In genomic region chr2:3319134-3319533, GRCh38 we compare ENCODE assay signal across 23 cellular contexts. TPM values are rescaled to one million over a fixed set of nuclear protein-coding genes. Genes with fewer than 3 reads are reported as not detected.
A peak's percentile ranks its signal among the peaks of the same experiment; 100 is the strongest.
DNase-seq lines count a peak whose midpoint lies in the region; ATAC-seq, FAIRE-seq and TF ChIP-seq lines count a peak whose summit lies in the region.
"Had no signal": no experiment of that assay in that cellular context is flagged by ENCODE, and none has a peak within 500 bp of the region (broad histone marks: within the 10 kb centered on the region; RNA-seq: fewer than 3 reads in every experiment).

No MANE protein-coding gene starts in this region.

- intact Hi-C loops in kidney (cut with DNase I) = no loop called here
- intact Hi-C loops in sciatic nerve (cut with DNase I) = no loop called here

- no peak for FAIRE-seq in kidney (lab: Jason Lieb, UNC)
- FAIRE-seq: A204.1, G401.6, GM12892, GM19239, H1 had no signal

- ATAC-seq in sciatic nerve (no peak), HG03039 (IDR thresholded peaks at IDR 0.05; ENCODE audit: unreplicated experiment) (no peak)
- ATAC-seq: CD8-positive, alpha-beta T cell had no signal

- H3K27ac ChIP-seq in kidney (ENCODE audit: low read depth in 2 of 2, low read length in 2 of 2) = no peak overlapping the region
- H3K27ac ChIP-seq: 22Rv1, BLaER1, C4-2B, GM23248 had no signal

- no peaks in the 10 kb centered on the region for H3K9me3 ChIP-seq in kidney (ENCODE audit: control insufficient read depth in 1 of 2, low read length in 2 of 2)
- H3K9me3 ChIP-seq: BLaER1, Caco-2 had no signal

- peaks cover 0 to 3% of the 10 kb centered on the region in 2 donors for H3K36me3 ChIP-seq in kidney (ENCODE audit: control insufficient read depth in 1 of 2, insufficient read depth in 2 of 2, low read length in 2 of 2)

- no peak overlapping the region for H3K4me3 ChIP-seq in kidney (ENCODE audit: low read length in 2 of 2)
- H3K4me3 ChIP-seq: BLaER1, GM23248 had no signal

- TF ChIP-seq CTCF in kidney (IDR thresholded peaks at IDR 0.05; ENCODE audit: borderline replicate concordance, extremely low read depth, insufficient read depth) = no peak

- peak; percentile 10 for DNase-seq in activated effector memory CD4-positive, alpha-beta T cell treated with anti-CD3 and anti-CD28 coated beads, Interleukin-2, amount 50 U/mL, for 16 hours
- no peak for DNase-seq in activated effector memory CD4-positive, alpha-beta T cell treated with Interleukin-2 at 50 U/mL for 16 hours
- DNase-seq in kidney (peak; percentile 37), sciatic nerve (ENCODE audit: low spot score) (peak; percentile 26), cerebellum (ENCODE audit: low spot score) (no peak), NCI-H1105 (lab: John Stamatoyannopoulos, UW) (no peak)
- DNase-seq: Caco-2; CD4-positive, CD25-positive, alpha-beta regulatory T cell; CD8-positive, alpha-beta T cell; DMS153; DND-41; GM23248; H7; HCEC 1CT had no signal

- no peak overlapping the region for H3K9ac ChIP-seq in kidney (ENCODE audit: low read length in 2 of 2)
- H3K9ac ChIP-seq: BLaER1, GM23248 had no signal

- peaks cover 0 to 3% of the 10 kb centered on the region in 2 donors for H3K4me1 ChIP-seq in kidney (ENCODE audit: control insufficient read depth in 1 of 2, insufficient read depth in 1 of 2, low read depth in 1 of 2, low read length in 2 of 2)
- H3K4me1 ChIP-seq: BLaER1, Caco-2 had no signal

RNA-seq across cellular contexts. Expression of gene EIPR1, which starts 58.5 kb away (rescaled TPM):
- total RNA-seq in kidney (28.2 TPM), sciatic nerve (14.7 TPM), cerebellum (32.0 TPM)
- 37.8 TPM for polyA plus RNA-seq in kidney (ENCODE audit: insufficient read depth, low read depth, low replicate concordance)

Comparison
In these comparisons a context has a peak if more than half of its experiments do, and no peak if none do; other contexts are left out.
1. DNase-seq: peak in activated effector memory CD4-positive, alpha-beta T cell treated with anti-CD3 and anti-CD28 coated beads, Interleukin-2, amount 50 U/mL, for 16 hours (single experiment), kidney (single experiment) and sciatic nerve (single experiment); none in activated effector memory CD4-positive, alpha-beta T cell treated with Interleukin-2 at 50 U/mL for 16 hours (single experiment), cerebellum (single experiment) and NCI-H1105 (single experiment).